In the genomic region with DNA sequence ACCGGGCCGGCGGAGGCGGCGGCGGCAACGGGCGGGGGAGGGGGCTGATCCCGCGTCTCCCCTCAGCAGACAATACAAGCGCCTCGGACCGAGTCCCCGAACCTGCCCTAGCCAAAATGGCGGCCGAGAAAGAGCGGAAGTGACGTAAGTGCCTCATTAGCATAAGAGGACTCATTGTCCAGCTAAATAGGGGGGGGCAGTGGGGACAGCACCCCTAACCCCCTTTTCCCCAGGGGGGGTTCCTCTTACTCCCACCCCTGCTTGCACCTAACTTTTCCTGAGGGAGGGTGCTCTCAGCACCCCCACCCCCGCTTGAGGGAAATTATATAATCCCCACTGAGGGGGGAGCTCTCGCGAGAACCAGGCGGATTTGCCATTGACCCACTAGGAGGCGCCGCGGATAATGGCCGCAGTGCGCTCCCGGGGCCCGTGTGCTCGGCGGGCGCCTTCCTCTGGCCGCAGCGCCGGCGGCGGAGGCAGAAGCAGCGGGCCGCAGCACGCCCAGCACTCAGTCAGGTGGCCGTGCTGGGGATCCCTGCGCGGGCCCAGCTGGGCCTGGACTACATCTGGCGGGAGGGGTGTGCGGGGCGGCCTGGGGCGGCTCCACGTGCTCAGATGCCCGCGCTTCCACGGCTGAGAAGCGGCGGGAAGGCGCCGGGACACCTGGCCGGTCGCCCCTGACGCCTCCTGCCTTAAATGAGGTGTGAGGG, we compare ENCODE assay signal across 1 cellular context.
TF ChIP-seq lines count a peak whose summit lies in the region.

A gene (minus strand): TSS at position 132 of the 710 bp plus-strand sequence. CDS start 27,441 bp downstream, outside the sequence.

TF ChIP-seq in GM12878, 131 proteins besides CTCF, POLR2A, EP300 and RAD21 (continued from another document and continues in another):
- TF ChIP-seq, protein P1, sequence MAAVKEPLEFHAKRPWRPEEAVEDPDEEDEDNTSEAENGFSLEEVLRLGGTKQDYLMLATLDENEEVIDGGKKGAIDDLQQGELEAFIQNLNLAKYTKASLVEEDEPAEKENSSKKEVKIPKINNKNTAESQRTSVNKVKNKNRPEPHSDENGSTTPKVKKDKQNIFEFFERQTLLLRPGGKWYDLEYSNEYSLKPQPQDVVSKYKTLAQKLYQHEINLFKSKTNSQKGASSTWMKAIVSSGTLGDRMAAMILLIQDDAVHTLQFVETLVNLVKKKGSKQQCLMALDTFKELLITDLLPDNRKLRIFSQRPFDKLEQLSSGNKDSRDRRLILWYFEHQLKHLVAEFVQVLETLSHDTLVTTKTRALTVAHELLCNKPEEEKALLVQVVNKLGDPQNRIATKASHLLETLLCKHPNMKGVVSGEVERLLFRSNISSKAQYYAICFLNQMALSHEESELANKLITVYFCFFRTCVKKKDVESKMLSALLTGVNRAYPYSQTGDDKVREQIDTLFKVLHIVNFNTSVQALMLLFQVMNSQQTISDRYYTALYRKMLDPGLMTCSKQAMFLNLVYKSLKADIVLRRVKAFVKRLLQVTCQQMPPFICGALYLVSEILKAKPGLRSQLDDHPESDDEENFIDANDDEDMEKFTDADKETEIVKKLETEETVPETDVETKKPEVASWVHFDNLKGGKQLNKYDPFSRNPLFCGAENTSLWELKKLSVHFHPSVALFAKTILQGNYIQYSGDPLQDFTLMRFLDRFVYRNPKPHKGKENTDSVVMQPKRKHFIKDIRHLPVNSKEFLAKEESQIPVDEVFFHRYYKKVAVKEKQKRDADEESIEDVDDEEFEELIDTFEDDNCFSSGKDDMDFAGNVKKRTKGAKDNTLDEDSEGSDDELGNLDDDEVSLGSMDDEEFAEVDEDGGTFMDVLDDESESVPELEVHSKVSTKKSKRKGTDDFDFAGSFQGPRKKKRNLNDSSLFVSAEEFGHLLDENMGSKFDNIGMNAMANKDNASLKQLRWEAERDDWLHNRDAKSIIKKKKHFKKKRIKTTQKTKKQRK (IDR thresholded peaks at IDR 0.05; ENCODE audit: low read depth, low read length) = no peak
- TF ChIP-seq POLR2AphosphoS5 (IDR thresholded peaks at IDR 0.05; ENCODE audit: low read length) (peak; percentile 90), SUPT20H (IDR thresholded peaks at IDR 0.05; ENCODE audit: borderline replicate concordance, control insufficient read depth, low read depth, low read length) (no peak), NR2C2 (IDR thresholded peaks at IDR 0.05; ENCODE audit: borderline replicate concordance, control insufficient read depth, insufficient read length, low read depth) (no peak), TCF3 (IDR thresholded peaks at IDR 0.05; ENCODE audit: borderline replicate concordance, insufficient read depth, low read depth, low read length) (peak; percentile 98), LARP7 (IDR thresholded peaks at IDR 0.05) (peak; percentile 75), WRNIP1 (IDR thresholded peaks at IDR 0.05; ENCODE audit: borderline replicate concordance, low read depth, low read length) (0 out of 2 replicates have a peak, but pooled peaks have one; percentile 69), STAT1 (conservative IDR thresholded peaks at IDR 0.05) (peak; percentile 93), BHLHE40 (IDR thresholded peaks at IDR 0.05; ENCODE audit: borderline replicate concordance in 1 of 2, low read depth in 2 of 2, low read length in 1 of 2) (peak; percentile 71 to 90; a peak in 3 of 4 replicates), SMARCA5 (IDR thresholded peaks at IDR 0.05) (peak; percentile 93), SREBF1 (IDR thresholded peaks at IDR 0.05; ENCODE audit: low read length) (no peak), CBX3 (IDR thresholded peaks at IDR 0.05; ENCODE audit: borderline replicate concordance, low read depth) (no peak), BRCA1 (IDR thresholded peaks at IDR 0.05; ENCODE audit: low read depth, low read length) (peak; percentile 86), TBL1XR1 (IDR thresholded peaks at IDR 0.05; ENCODE audit: low read depth, low read length) (peak; percentile 59), MEF2A (IDR thresholded peaks at IDR 0.05; ENCODE audit: insufficient read depth, low read depth, low read length) (peak; percentile 77; the same call in 1 of the 2 replicates), EZH2 (IDR thresholded peaks at IDR 0.05; ENCODE audit: borderline replicate concordance, control insufficient read depth, low read depth, low read length) (no peak), STAT3 (IDR thresholded peaks at IDR 0.05; ENCODE audit: low read depth, low read length) (no peak), SMAD1 (IDR thresholded peaks at IDR 0.05; ENCODE audit: low read depth, partially characterized antibody) (peak; percentile 24), ZNF622 (IDR thresholded peaks at IDR 0.05) (no peak), ZZZ3 (IDR thresholded peaks at IDR 0.05; ENCODE audit: control insufficient read depth, insufficient read length, low read depth) (no peak), ATF7 (IDR thresholded peaks at IDR 0.05; ENCODE audit: low read depth) (peak; percentile 92), MTA3 (IDR thresholded peaks at IDR 0.05; ENCODE audit: borderline replicate concordance, low read length) (peak; percentile 64; the same call in 1 of the 2 replicates), KLF5 (IDR thresholded peaks at IDR 0.05; ENCODE audit: partially characterized antibody) (peak; percentile 85), MTA2 (IDR thresholded peaks at IDR 0.05; ENCODE audit: low read depth) (peak; percentile 64; the same call in 1 of the 2 replicates), GATAD2B (conservative IDR thresholded peaks at IDR 0.05; ENCODE audit: low read depth) (peak; percentile 92), HDAC2 (IDR thresholded peaks at IDR 0.05) (no peak), CHD4 (IDR thresholded peaks at IDR 0.05) (no peak), POLR2AphosphoS2 (IDR thresholded peaks at IDR 0.05; ENCODE audit: low read depth, low read length) (no peak; the same call in 1 of the 2 replicates), MEF2B (IDR thresholded peaks at IDR 0.05; ENCODE audit: partially characterized antibody, poor library complexity, severe bottlenecking) (peak; percentile 74), NRF1 (conservative IDR thresholded peaks at IDR 0.05; ENCODE audit: low read depth, low read length) (no peak), DPF2 (IDR thresholded peaks at IDR 0.05) (peak; percentile 91), HCFC1 (IDR thresholded peaks at IDR 0.05; ENCODE audit: low read length) (peak; percentile 61), CBFB (IDR thresholded peaks at IDR 0.05; ENCODE audit: low read depth) (peak; percentile 88), IKZF1 (conservative IDR thresholded peaks at IDR 0.05) (peak; percentile 86), JUNB (IDR thresholded peaks at IDR 0.05) (no peak), NR2F1 (conservative IDR thresholded peaks at IDR 0.05) (peak; percentile 62; the same call in 1 of the 2 replicates), RUNX3 (IDR thresholded peaks at IDR 0.05; ENCODE audit: low read length) (peak; percentile 84), ZSCAN29 (IDR thresholded peaks at IDR 0.05) (peak; percentile 30; the same call in 1 of the 2 replicates), CBX5 (IDR thresholded peaks at IDR 0.05; ENCODE audit: low read depth) (peak; percentile 99), FOXK2 (IDR thresholded peaks at IDR 0.05) (peak; percentile 54; the same call in 1 of the 2 replicates)
- TF ChIP-seq, protein P2, sequence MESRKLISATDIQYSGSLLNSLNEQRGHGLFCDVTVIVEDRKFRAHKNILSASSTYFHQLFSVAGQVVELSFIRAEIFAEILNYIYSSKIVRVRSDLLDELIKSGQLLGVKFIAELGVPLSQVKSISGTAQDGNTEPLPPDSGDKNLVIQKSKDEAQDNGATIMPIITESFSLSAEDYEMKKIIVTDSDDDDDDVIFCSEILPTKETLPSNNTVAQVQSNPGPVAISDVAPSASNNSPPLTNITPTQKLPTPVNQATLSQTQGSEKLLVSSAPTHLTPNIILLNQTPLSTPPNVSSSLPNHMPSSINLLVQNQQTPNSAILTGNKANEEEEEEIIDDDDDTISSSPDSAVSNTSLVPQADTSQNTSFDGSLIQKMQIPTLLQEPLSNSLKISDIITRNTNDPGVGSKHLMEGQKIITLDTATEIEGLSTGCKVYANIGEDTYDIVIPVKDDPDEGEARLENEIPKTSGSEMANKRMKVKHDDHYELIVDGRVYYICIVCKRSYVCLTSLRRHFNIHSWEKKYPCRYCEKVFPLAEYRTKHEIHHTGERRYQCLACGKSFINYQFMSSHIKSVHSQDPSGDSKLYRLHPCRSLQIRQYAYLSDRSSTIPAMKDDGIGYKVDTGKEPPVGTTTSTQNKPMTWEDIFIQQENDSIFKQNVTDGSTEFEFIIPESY (IDR thresholded peaks at IDR 0.05) = peak; percentile 70
- TF ChIP-seq, protein P3, sequence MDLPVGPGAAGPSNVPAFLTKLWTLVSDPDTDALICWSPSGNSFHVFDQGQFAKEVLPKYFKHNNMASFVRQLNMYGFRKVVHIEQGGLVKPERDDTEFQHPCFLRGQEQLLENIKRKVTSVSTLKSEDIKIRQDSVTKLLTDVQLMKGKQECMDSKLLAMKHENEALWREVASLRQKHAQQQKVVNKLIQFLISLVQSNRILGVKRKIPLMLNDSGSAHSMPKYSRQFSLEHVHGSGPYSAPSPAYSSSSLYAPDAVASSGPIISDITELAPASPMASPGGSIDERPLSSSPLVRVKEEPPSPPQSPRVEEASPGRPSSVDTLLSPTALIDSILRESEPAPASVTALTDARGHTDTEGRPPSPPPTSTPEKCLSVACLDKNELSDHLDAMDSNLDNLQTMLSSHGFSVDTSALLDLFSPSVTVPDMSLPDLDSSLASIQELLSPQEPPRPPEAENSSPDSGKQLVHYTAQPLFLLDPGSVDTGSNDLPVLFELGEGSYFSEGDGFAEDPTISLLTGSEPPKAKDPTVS (IDR thresholded peaks at IDR 0.05; ENCODE audit: low read depth, low read length) = no peak; the same call in 1 of the 2 replicates
- TF ChIP-seq, protein P4, sequence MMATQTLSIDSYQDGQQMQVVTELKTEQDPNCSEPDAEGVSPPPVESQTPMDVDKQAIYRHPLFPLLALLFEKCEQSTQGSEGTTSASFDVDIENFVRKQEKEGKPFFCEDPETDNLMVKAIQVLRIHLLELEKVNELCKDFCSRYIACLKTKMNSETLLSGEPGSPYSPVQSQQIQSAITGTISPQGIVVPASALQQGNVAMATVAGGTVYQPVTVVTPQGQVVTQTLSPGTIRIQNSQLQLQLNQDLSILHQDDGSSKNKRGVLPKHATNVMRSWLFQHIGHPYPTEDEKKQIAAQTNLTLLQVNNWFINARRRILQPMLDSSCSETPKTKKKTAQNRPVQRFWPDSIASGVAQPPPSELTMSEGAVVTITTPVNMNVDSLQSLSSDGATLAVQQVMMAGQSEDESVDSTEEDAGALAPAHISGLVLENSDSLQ (IDR thresholded peaks at IDR 0.05) = 0 out of 2 replicates have a peak, but pooled peaks have one; percentile 24
- TF ChIP-seq, protein P5, sequence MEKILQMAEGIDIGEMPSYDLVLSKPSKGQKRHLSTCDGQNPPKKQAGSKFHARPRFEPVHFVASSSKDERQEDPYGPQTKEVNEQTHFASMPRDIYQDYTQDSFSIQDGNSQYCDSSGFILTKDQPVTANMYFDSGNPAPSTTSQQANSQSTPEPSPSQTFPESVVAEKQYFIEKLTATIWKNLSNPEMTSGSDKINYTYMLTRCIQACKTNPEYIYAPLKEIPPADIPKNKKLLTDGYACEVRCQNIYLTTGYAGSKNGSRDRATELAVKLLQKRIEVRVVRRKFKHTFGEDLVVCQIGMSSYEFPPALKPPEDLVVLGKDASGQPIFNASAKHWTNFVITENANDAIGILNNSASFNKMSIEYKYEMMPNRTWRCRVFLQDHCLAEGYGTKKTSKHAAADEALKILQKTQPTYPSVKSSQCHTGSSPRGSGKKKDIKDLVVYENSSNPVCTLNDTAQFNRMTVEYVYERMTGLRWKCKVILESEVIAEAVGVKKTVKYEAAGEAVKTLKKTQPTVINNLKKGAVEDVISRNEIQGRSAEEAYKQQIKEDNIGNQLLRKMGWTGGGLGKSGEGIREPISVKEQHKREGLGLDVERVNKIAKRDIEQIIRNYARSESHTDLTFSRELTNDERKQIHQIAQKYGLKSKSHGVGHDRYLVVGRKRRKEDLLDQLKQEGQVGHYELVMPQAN (conservative IDR thresholded peaks at IDR 0.05) = peak; percentile 76
- TF ChIP-seq, protein P6, sequence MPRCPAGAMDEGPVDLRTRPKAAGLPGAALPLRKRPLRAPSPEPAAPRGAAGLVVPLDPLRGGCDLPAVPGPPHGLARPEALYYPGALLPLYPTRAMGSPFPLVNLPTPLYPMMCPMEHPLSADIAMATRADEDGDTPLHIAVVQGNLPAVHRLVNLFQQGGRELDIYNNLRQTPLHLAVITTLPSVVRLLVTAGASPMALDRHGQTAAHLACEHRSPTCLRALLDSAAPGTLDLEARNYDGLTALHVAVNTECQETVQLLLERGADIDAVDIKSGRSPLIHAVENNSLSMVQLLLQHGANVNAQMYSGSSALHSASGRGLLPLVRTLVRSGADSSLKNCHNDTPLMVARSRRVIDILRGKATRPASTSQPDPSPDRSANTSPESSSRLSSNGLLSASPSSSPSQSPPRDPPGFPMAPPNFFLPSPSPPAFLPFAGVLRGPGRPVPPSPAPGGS (IDR thresholded peaks at IDR 0.05; ENCODE audit: borderline replicate concordance, insufficient read depth, low read depth, low read length, poor library complexity, severe bottlenecking) = peak; percentile 68
- TF ChIP-seq, protein P7, sequence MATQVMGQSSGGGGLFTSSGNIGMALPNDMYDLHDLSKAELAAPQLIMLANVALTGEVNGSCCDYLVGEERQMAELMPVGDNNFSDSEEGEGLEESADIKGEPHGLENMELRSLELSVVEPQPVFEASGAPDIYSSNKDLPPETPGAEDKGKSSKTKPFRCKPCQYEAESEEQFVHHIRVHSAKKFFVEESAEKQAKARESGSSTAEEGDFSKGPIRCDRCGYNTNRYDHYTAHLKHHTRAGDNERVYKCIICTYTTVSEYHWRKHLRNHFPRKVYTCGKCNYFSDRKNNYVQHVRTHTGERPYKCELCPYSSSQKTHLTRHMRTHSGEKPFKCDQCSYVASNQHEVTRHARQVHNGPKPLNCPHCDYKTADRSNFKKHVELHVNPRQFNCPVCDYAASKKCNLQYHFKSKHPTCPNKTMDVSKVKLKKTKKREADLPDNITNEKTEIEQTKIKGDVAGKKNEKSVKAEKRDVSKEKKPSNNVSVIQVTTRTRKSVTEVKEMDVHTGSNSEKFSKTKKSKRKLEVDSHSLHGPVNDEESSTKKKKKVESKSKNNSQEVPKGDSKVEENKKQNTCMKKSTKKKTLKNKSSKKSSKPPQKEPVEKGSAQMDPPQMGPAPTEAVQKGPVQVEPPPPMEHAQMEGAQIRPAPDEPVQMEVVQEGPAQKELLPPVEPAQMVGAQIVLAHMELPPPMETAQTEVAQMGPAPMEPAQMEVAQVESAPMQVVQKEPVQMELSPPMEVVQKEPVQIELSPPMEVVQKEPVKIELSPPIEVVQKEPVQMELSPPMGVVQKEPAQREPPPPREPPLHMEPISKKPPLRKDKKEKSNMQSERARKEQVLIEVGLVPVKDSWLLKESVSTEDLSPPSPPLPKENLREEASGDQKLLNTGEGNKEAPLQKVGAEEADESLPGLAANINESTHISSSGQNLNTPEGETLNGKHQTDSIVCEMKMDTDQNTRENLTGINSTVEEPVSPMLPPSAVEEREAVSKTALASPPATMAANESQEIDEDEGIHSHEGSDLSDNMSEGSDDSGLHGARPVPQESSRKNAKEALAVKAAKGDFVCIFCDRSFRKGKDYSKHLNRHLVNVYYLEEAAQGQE (IDR thresholded peaks at IDR 0.05; ENCODE audit: low read depth, low read length) = no peak
